In the genomic region with DNA sequence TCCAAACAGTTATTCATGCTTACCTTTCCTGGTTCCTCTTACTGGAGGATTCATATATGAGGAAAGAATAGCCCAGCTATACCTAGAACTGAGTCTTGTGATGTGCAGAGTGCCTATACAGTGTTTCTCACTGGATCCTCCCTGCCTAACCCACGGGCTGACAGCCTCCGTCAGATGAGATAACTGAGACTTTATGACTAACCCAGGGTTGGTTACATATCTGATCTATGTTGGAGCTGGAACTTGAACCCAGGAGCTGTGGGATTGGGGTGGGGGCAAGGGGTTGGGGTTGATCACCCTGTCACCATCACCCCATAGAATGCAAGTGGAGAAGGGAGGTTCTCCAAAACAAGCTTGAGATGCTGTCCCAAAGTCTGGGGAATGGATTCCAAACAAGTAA, we compare ENCODE assay signal across 9 cellular contexts.
"Had no signal": no experiment of that assay in that cellular context is flagged by ENCODE, and none has a peak within 500 bp of the region (broad histone marks: within the 10 kb centered on the region; RNA-seq: fewer than 3 reads in every experiment).

No MANE protein-coding gene starts in this region.

- H3K9me3 Mint-ChIP-seq: activated T-helper 2 cell treated with anti-CD3 and anti-CD28 coated beads, Interferon-gamma antibody, Interleukin-2, Interleukin-4, amounts not matched to agents 10 μg/mL and 5 μg/mL and 100 μg/mL, durations not matched to agents 14 hours and 24 hours and 36 hours; T-helper 1 cell treated with Interleukin-12 subunit alpha and Interleukin-12 subunit beta and Interleukin-4 antibody, amounts not matched to agents 30 μg/mL and 1 μg/mL, for 36 hours had no signal

- H3K4me3 ChIP-seq: dorsolateral prefrontal cortex, esophagus squamous epithelium, right atrium auricular region, skin epidermis had no signal

- H3K27me3 ChIP-seq: dorsolateral prefrontal cortex, esophagus squamous epithelium, right atrium auricular region had no signal

- H3K4me3 Mint-ChIP-seq: T-helper 1 cell treated with Interleukin-12 subunit alpha and Interleukin-12 subunit beta and Interleukin-4 antibody, amounts not matched to agents 30 μg/mL and 1 μg/mL, for 36 hours had no signal

- H3K27ac ChIP-seq: right atrium auricular region, skin epidermis had no signal

- H3K9me3 ChIP-seq: esophagus squamous epithelium, right atrium auricular region had no signal

- ATAC-seq: activated CD4-positive, CD25-positive, alpha-beta regulatory T cell treated with anti-CD3 and anti-CD28 coated beads, Interleukin-2, amount 50 U/mL, for 24 hours had no signal

- DNase-seq: activated naive CD4-positive, alpha-beta T cell treated with anti-CD3 and anti-CD28 coated beads, Interleukin-2, amount 50 U/mL, for 16 hours; dorsolateral prefrontal cortex; esophagus squamous epithelium; glutamatergic neuron had no signal

- H3K27ac Mint-ChIP-seq: activated T-helper 2 cell treated with anti-CD3 and anti-CD28 coated beads, Interferon-gamma antibody, Interleukin-2, Interleukin-4, amounts not matched to agents 10 μg/mL and 5 μg/mL and 100 μg/mL, durations not matched to agents 14 hours and 24 hours and 36 hours; T-helper 1 cell treated with Interleukin-12 subunit alpha and Interleukin-12 subunit beta and Interleukin-4 antibody, amounts not matched to agents 30 μg/mL and 1 μg/mL, for 36 hours had no signal

- H3K36me3 ChIP-seq: esophagus squamous epithelium, right atrium auricular region had no signal
